ENCODE assay signal across 15 cellular contexts in genomic region chr12:49598527-49598926, GRCh38. TPM values are rescaled to one million over a fixed set of nuclear protein-coding genes. Genes with fewer than 3 reads are reported as not detected.
DNase-seq lines count a peak whose midpoint lies in the region; ATAC-seq and TF ChIP-seq lines count a peak whose summit lies in the region.
"Had no signal": no experiment of that assay in that cellular context is flagged by ENCODE, and none has a peak within 500 bp of the region (broad histone marks: within the 10 kb centered on the region; RNA-seq: fewer than 3 reads in every experiment).

No MANE protein-coding gene starts in this region.

- H3K14ac ChIP-seq in mesenchymal stem cell (ENCODE audit: low read length in 2 of 2), result no peak overlapping the region

- no peak overlapping the region for H3K4ac ChIP-seq in mesenchymal stem cell (ENCODE audit: low read depth in 1 of 2, low read length in 2 of 2)

- H3K4me1 Mint-ChIP-seq in endodermal cell, result peaks cover 10% of the 10 kb centered on the region
- no peaks in the 10 kb centered on the region for H3K4me1 Mint-ChIP-seq in neural crest cell
- H3K4me1 Mint-ChIP-seq: CD8-positive, alpha-beta memory T cell; GM23338 had no signal

- H3K9ac ChIP-seq in NT2/D1 (ENCODE audit: insufficient read length, low read depth), result peak overlapping the region; percentile 28
- H3K9ac ChIP-seq in endodermal cell (ENCODE audit: extremely low read depth, low read length, poor library complexity, severe bottlenecking), result no peak overlapping the region
- H3K9ac ChIP-seq in mesenchymal stem cell (ENCODE audit: low read length), result no peak overlapping the region
- H3K9ac ChIP-seq: BLaER1 had no signal

- WGBS in endodermal cell (ENCODE audit: insufficient coverage in 1 of 2, insufficient read length in 1 of 2), 2 experiments, result 80 to 93% methylated on average over 3 to 10 of the region's 10 CpGs
- 92% methylated on average over 10 of the region's 10 CpGs for WGBS in mesenchymal stem cell

- intact Hi-C loops in Right ventricle myocardium inferior (cut with DNase I), result no loop called here

- peak overlapping the region; percentile 58 for H3K27ac Mint-ChIP-seq in endodermal cell
- H3K27ac Mint-ChIP-seq in neural crest cell (ENCODE audit: unreplicated experiment), result peak overlapping the region; percentile 10
- H3K27ac Mint-ChIP-seq: GM23338 had no signal

- H3K9me3 Mint-ChIP-seq in endodermal cell, result no peaks in the 10 kb centered on the region
- no peaks in the 10 kb centered on the region for H3K9me3 Mint-ChIP-seq in neural crest cell
- H3K9me3 Mint-ChIP-seq: CD8-positive, alpha-beta memory T cell; GM23338; IgD-negative memory B cell had no signal

- no peak overlapping the region for H3K18ac ChIP-seq in mesenchymal stem cell (ENCODE audit: low read depth in 1 of 2, low read length in 2 of 2)

- H3K4me3 ChIP-seq in NT2/D1 (ENCODE audit: insufficient read length, low read depth) (no peak overlapping the region), endodermal cell (ENCODE audit: low read length) (no peak overlapping the region), mesenchymal stem cell (ENCODE audit: insufficient read depth in 1 of 2, low read depth in 1 of 2, low read length in 2 of 2) (no peak overlapping the region)
- H3K4me3 ChIP-seq: BLaER1, GM23338, HAP-1 had no signal

- no peak overlapping the region for H3K23ac ChIP-seq in mesenchymal stem cell (ENCODE audit: low read length in 2 of 2)

- H3K4me3 Mint-ChIP-seq in endodermal cell (no peak overlapping the region), neural crest cell (no peak overlapping the region)
- H3K4me3 Mint-ChIP-seq: CD8-positive, alpha-beta memory T cell; GM23338; IgD-negative memory B cell had no signal

- no peak overlapping the region for H3K27ac ChIP-seq in endodermal cell (ENCODE audit: low read depth, low read length)
- no peak overlapping the region for H3K27ac ChIP-seq in mesenchymal stem cell (ENCODE audit: low read length, poor library complexity, severe bottlenecking)
- H3K27ac ChIP-seq: BLaER1 had no signal

- no peak overlapping the region for H3K4me2 ChIP-seq in mesenchymal stem cell (ENCODE audit: low read length, poor library complexity, severe bottlenecking)
- H3K4me2 ChIP-seq: BLaER1, GM23338 had no signal

- TF ChIP-seq CTCF in endodermal cell (conservative IDR thresholded peaks at IDR 0.05) (no peak), neural crest cell (conservative IDR thresholded peaks at IDR 0.05) (no peak)

- H4K91ac ChIP-seq in mesenchymal stem cell (ENCODE audit: low read length), result no peak overlapping the region

- H3K9me3 ChIP-seq in NT2/D1 (ENCODE audit: insufficient read depth, low read length) (no peaks in the 10 kb centered on the region), endodermal cell (ENCODE audit: control insufficient read depth, low read length) (no peaks in the 10 kb centered on the region), mesenchymal stem cell (ENCODE audit: control insufficient read depth, low read length) (no peaks in the 10 kb centered on the region)
- H3K9me3 ChIP-seq: BLaER1, HAP-1 had no signal

- no peak overlapping the region for H2BK12ac ChIP-seq in mesenchymal stem cell (ENCODE audit: low read length in 2 of 2)

- no peaks in the 10 kb centered on the region for H3K79me1 ChIP-seq in mesenchymal stem cell (replicated peaks; ENCODE audit: low read length, poor library complexity, severe bottlenecking)

- no peak overlapping the region for H2BK120ac ChIP-seq in mesenchymal stem cell (ENCODE audit: low read depth, low read length)

- no peaks in the 10 kb centered on the region for H3K4me1 ChIP-seq in NT2/D1 (ENCODE audit: insufficient read depth, insufficient read length)
- no peaks in the 10 kb centered on the region for H3K4me1 ChIP-seq in endodermal cell (ENCODE audit: control insufficient read depth, insufficient read depth, low read length)
- no peaks in the 10 kb centered on the region for H3K4me1 ChIP-seq in mesenchymal stem cell (ENCODE audit: control insufficient read depth, insufficient read depth, low read depth, low read length)
- H3K4me1 ChIP-seq: BLaER1, HAP-1 had no signal

- H2BK5ac ChIP-seq in mesenchymal stem cell (ENCODE audit: low read depth, low read length, poor library complexity, severe bottlenecking), result no peak overlapping the region

- peaks cover 7% of the 10 kb centered on the region for H3K36me3 ChIP-seq in NT2/D1 (ENCODE audit: insufficient read depth, insufficient read length, low read length)
- no peaks in the 10 kb centered on the region for H3K36me3 ChIP-seq in endodermal cell (ENCODE audit: control insufficient read depth, insufficient read depth, low read length)
- peaks cover 11 to 16% of the 10 kb centered on the region in 2 experiments for H3K36me3 ChIP-seq in mesenchymal stem cell (ENCODE audit: control insufficient read depth in 1 of 2, insufficient read depth in 2 of 2, low read depth in 1 of 2, low read length in 2 of 2)
- H3K36me3 ChIP-seq: HAP-1 had no signal

- no peak overlapping the region for H2BK15ac ChIP-seq in mesenchymal stem cell (ENCODE audit: low read depth, poor library complexity, severe bottlenecking)

- H3K27me3 Mint-ChIP-seq in endodermal cell (ENCODE audit: insufficient read depth) (no peaks in the 10 kb centered on the region), neural crest cell (ENCODE audit: low read depth) (no peaks in the 10 kb centered on the region)
- H3K27me3 Mint-ChIP-seq: CD8-positive, alpha-beta memory T cell; IgD-negative memory B cell had no signal

- no peak overlapping the region for H2AFZ ChIP-seq in mesenchymal stem cell (ENCODE audit: low read depth, low read length)
- H2AFZ ChIP-seq: GM23338 had no signal

- no peak overlapping the region for H4K8ac ChIP-seq in mesenchymal stem cell (ENCODE audit: low read length)

- no peak overlapping the region for H2AK5ac ChIP-seq in mesenchymal stem cell (ENCODE audit: low read length, severe bottlenecking)

- ATAC-seq in Right ventricle myocardium inferior (no peak), GM19397 (IDR thresholded peaks at IDR 0.05; ENCODE audit: unreplicated experiment) (no peak)
- ATAC-seq: GM23338 had no signal

- no peaks in the 10 kb centered on the region for H3K27me3 ChIP-seq in NT2/D1 (ENCODE audit: insufficient read depth, insufficient read length)
- H3K27me3 ChIP-seq in endodermal cell (ENCODE audit: control insufficient read depth, insufficient read depth, low read length, poor library complexity, severe bottlenecking), result no peaks in the 10 kb centered on the region
- H3K27me3 ChIP-seq in mesenchymal stem cell (ENCODE audit: control insufficient read depth in 1 of 2, insufficient read depth in 1 of 2, low read length in 2 of 2), result no peaks in the 10 kb centered on the region
- H3K27me3 ChIP-seq: BLaER1 had no signal

- H3K36me3 Mint-ChIP-seq in endodermal cell (ENCODE audit: low read depth) (peaks cover 14% of the 10 kb centered on the region), neural crest cell (ENCODE audit: low read depth) (peaks cover 12% of the 10 kb centered on the region)
- H3K36me3 Mint-ChIP-seq: CD8-positive, alpha-beta memory T cell had no signal

- DNase-seq in NT2/D1 (ENCODE audit: low read depth, low spot score) (no peak), endodermal cell (no peak), neural crest cell (ENCODE audit: low read depth, low spot score) (no peak), Right ventricle myocardium inferior (ENCODE audit: missing footprints) (no peak), mesenchymal stem cell (no peak), T1000 (lab: John Stamatoyannopoulos, UW) (no peak)
- DNase-seq: AML-193; Calu3; CD8-positive, alpha-beta memory T cell; DMS 273 treated with DMSO at 0.1 percent for 48 hours had no signal

RNA-seq across cellular contexts. Expression of gene FAM186B, which starts 6.9 kb away (rescaled TPM):
- total RNA-seq in endodermal cell (under 1 TPM; 0.22 to 0.26 TPM), neural crest cell (0.28 TPM in 1 of 2 replicates, not detected in the other), Right ventricle myocardium inferior (0.62 TPM)
- polyA plus RNA-seq in endodermal cell (2013, experiment 1 of 2), result 0.18 TPM
- 0.08 TPM for polyA plus RNA-seq in endodermal cell (2013, experiment 2 of 2)
- 0.10 TPM for polyA plus RNA-seq in mesenchymal stem cell (2013, experiment 1 of 2)
- polyA plus RNA-seq in mesenchymal stem cell (2013, experiment 2 of 2), result 0.07 TPM
- polyA plus RNA-seq: CD8-positive, alpha-beta memory T cell had no signal

RNA-seq across cellular contexts. Expression of gene PRPF40B, which starts 24.8 kb away (rescaled TPM):
- 10 to 100 TPM; 33.8 to 45.6 TPM for total RNA-seq in endodermal cell
- 29.5 TPM for polyA plus RNA-seq in endodermal cell (2013, experiment 1 of 2)
- polyA plus RNA-seq in endodermal cell (2013, experiment 2 of 2), result 25.0 TPM
- total RNA-seq in neural crest cell, result 24.4 and 27.0 TPM in 2 replicates
- 17.1 TPM for total RNA-seq in Right ventricle myocardium inferior
- polyA plus RNA-seq in mesenchymal stem cell (2013, experiment 1 of 2), result 6.3 TPM
- 7.2 TPM for polyA plus RNA-seq in mesenchymal stem cell (2013, experiment 2 of 2)

RNA-seq across cellular contexts. Expression of gene MCRS1, which starts 30.6 kb away (rescaled TPM):
- total RNA-seq in endodermal cell (10 to 100 TPM; 97.5 to 98.9 TPM), neural crest cell (89.6 and 95.3 TPM in 2 replicates), Right ventricle myocardium inferior (88.9 TPM)
- 65.0 TPM for polyA plus RNA-seq in endodermal cell (2013, experiment 1 of 2)
- 59.2 TPM for polyA plus RNA-seq in endodermal cell (2013, experiment 2 of 2)
- polyA plus RNA-seq in mesenchymal stem cell (2013, experiment 1 of 2), result 38.7 TPM
- 39.8 TPM for polyA plus RNA-seq in mesenchymal stem cell (2013, experiment 2 of 2)

RNA-seq across cellular contexts. Expression of gene KCNH3, which starts 59.7 kb away (rescaled TPM):
- 1 to 10 TPM in 1 of 2 donors, under 1 TPM in 1; 1.00 to 1.5 TPM for total RNA-seq in endodermal cell
- polyA plus RNA-seq in endodermal cell (2013, experiment 1 of 2), result 0.50 TPM
- polyA plus RNA-seq in endodermal cell (2013, experiment 2 of 2), result 0.25 TPM
- total RNA-seq in neural crest cell, result 0.16 and 0.34 TPM in 2 replicates
- 0.27 TPM for total RNA-seq in Right ventricle myocardium inferior
- polyA plus RNA-seq in mesenchymal stem cell (2013, experiment 1 of 2), result 0.03 TPM
- polyA plus RNA-seq in mesenchymal stem cell (2013, experiment 2 of 2), result 0.01 TPM
